ENCODE assay signal across 8 cellular contexts in the genomic region with DNA sequence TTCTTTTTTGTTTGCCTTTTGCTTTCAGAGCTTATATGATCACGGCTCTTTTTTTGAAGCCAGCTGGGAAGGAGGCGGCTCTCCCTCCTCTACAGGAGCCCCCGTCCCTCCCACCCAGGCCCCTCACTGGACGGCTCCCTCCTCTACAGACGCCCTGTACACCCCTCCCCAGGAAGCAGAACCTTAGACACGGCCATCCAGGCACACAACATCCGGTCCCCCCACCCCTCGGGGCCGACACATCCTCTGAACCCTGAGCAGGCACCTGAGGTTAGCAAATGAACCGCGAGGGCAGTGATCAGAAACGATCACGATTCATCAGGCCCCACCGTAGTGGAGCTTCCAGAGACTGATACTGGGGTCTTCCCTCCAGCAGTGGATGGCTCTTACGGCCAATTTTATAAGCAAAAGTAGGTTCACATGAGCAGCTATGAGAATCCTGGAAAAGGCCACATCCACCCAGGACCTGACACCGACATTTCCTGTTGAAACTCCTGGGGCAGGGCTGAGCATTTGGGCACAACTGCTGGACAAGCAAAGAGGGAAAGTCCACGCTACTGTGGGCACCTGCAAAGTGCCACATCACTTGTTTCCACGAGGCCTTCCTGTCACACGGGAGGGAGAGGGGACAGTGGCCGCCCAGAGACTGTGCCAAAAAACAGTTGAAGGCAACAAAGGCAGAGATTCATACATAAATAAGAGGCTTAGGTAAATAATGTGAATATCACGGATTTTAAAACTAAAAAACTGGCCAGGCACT.
DNase-seq lines count a peak whose midpoint lies in the region; ATAC-seq and TF ChIP-seq lines count a peak whose summit lies in the region.

No MANE protein-coding gene starts in this region.

- H3K27ac ChIP-seq in CD4-positive, alpha-beta T cell (ENCODE audit: low read depth, low read length): peak overlapping the region; percentile 58
- H3K27ac ChIP-seq in angular gyrus (ENCODE audit: low read depth, low read length) (peak overlapping the region; percentile 59), esophagus squamous epithelium (peak overlapping the region in 2 of 4 donors; percentile 25 to 48)

- no peaks in the 10 kb centered on the region for H3K27me3 Mint-ChIP-seq in CD4-positive, alpha-beta T cell

- peaks cover 97% of the 10 kb centered on the region for H3K4me1 Mint-ChIP-seq in CD4-positive, alpha-beta T cell (ENCODE audit: low read depth)
- peaks cover 98% of the 10 kb centered on the region for H3K4me1 Mint-ChIP-seq in stimulated activated effector memory CD8-positive, alpha-beta T cell treated with anti-CD3 and anti-CD28 coated beads, Interleukin-12 subunit alpha, Interleukin-12 subunit beta, amount 100 ng/mL, for 72 hours

- peak overlapping the region; percentile 96 for H3K27ac Mint-ChIP-seq in CD4-positive, alpha-beta T cell
- H3K27ac Mint-ChIP-seq in stimulated activated effector memory CD8-positive, alpha-beta T cell treated with anti-CD3 and anti-CD28 coated beads, Interleukin-12 subunit alpha, Interleukin-12 subunit beta, amount 100 ng/mL, for 72 hours: peak overlapping the region; percentile 99

- no peak for TF ChIP-seq POLR2A in esophagus squamous epithelium (IDR thresholded peaks at IDR 0.05)

- no peaks in the 10 kb centered on the region for H3K27me3 ChIP-seq in CD4-positive, alpha-beta T cell (ENCODE audit: control insufficient read depth, insufficient read depth, low read length)
- H3K27me3 ChIP-seq in esophagus squamous epithelium: no peaks in the 10 kb centered on the region

- CTCF ChIA-PET in CD4-positive, alpha-beta T cell (lab: Charles Lee): interaction anchor here (1.9 to 3.1 kb wide), 4 partner anchors 9 to 129 kb away, joined by 7 to 17 read pairs (median 13); no protein-coding TSS in a partner anchor

- 57% methylated on average over 10 to 13 of the region's 21 CpGs for WGBS in esophagus squamous epithelium, 2 donors

- H3K4me1 ChIP-seq in esophagus squamous epithelium: peaks cover 0 to 32% (median 0%) of the 10 kb centered on the region in 3 donors

- no peaks in the 10 kb centered on the region for H3K9me3 Mint-ChIP-seq in CD4-positive, alpha-beta T cell
- H3K9me3 Mint-ChIP-seq in stimulated activated effector memory CD8-positive, alpha-beta T cell treated with anti-CD3 and anti-CD28 coated beads, Interleukin-12 subunit alpha, Interleukin-12 subunit beta, amount 100 ng/mL, for 72 hours: peaks cover 2% of the 10 kb centered on the region

- POLR2A ChIA-PET in CD4-positive, alpha-beta T cell (lab: Charles Lee): interaction anchor here (0.9 to 2.6 kb wide), 10 partner anchors 10 to 123 kb away, joined by 3 to 12 read pairs (median 4); no protein-coding TSS in a partner anchor

- DNase-seq in CD4-positive, alpha-beta T cell: peak; percentile 51 to 77 (median 70)
- peak; percentile 45 to 83 (median 57) for DNase-seq in T-helper 1 cell
- peak; percentile 50 to 83 for DNase-seq in stimulated activated effector memory CD8-positive, alpha-beta T cell treated with anti-CD3 and anti-CD28 coated beads, Interleukin-12 subunit alpha, Interleukin-12 subunit beta, amount 100 ng/mL, for 72 hours (ENCODE audit: low spot score in 2 of 2)
- no peak for DNase-seq in esophagus squamous epithelium (lab: John Stamatoyannopoulos, UW)
- DNase-seq in NCI-H2171 treated with DMSO at 0.1 percent for 48 hours (lab: John Stamatoyannopoulos, UW): no peak
- DNase-seq in kidney tubule cell (ENCODE audit: low spot score): no peak

- H3K36me3 ChIP-seq in esophagus squamous epithelium: peaks cover 0 to 46% (median 0%) of the 10 kb centered on the region in 3 donors

- intact Hi-C loops in CD4-positive, alpha-beta T cell (cut with DNase I, micrococcal nuclease): loop anchor here in 1 of 2 experiments (1.0 kb wide), 1 partner anchor 10 kb away; no protein-coding TSS in a partner anchor
- intact Hi-C loops in esophagus squamous epithelium (cut with DNase I): no loop called here

- no peaks in the 10 kb centered on the region for H3K9me3 ChIP-seq in CD4-positive, alpha-beta T cell (ENCODE audit: control insufficient read depth, low read length)
- no peaks in the 10 kb centered on the region for H3K9me3 ChIP-seq in esophagus squamous epithelium

- no peak for TF ChIP-seq CTCF in CD4-positive, alpha-beta T cell (IDR thresholded peaks at IDR 0.05)
- TF ChIP-seq CTCF in esophagus squamous epithelium (IDR thresholded peaks at IDR 0.05): no peak

- H3K36me3 Mint-ChIP-seq in CD4-positive, alpha-beta T cell (ENCODE audit: low read depth): peaks cover 78% of the 10 kb centered on the region
- H3K36me3 Mint-ChIP-seq in stimulated activated effector memory CD8-positive, alpha-beta T cell treated with anti-CD3 and anti-CD28 coated beads, Interleukin-12 subunit alpha, Interleukin-12 subunit beta, amount 100 ng/mL, for 72 hours: peaks cover 99% of the 10 kb centered on the region

- peak; percentile 66 for ATAC-seq in CD4-positive, alpha-beta T cell (ENCODE audit: poor library complexity)
- ATAC-seq in GM21825 (IDR thresholded peaks at IDR 0.05; ENCODE audit: unreplicated experiment): peak; percentile 65
- ATAC-seq in stimulated activated effector memory CD8-positive, alpha-beta T cell treated with anti-CD3 and anti-CD28 coated beads, Interleukin-12 subunit alpha, Interleukin-12 subunit beta, amount 100 ng/mL, for 72 hours: peak; percentile 66

- peak overlapping the region; percentile 89 for H3K4me3 Mint-ChIP-seq in CD4-positive, alpha-beta T cell
- peak overlapping the region; percentile 71 for H3K4me3 Mint-ChIP-seq in stimulated activated effector memory CD8-positive, alpha-beta T cell treated with anti-CD3 and anti-CD28 coated beads, Interleukin-12 subunit alpha, Interleukin-12 subunit beta, amount 100 ng/mL, for 72 hours

- peak overlapping the region in 1 of 4 donors; percentile 30 for H3K4me3 ChIP-seq in esophagus squamous epithelium

Comparison
In these comparisons a context has a peak if more than half of its experiments do, and no peak if none do; other contexts are left out.
1. DNase-seq: peak in CD4-positive, alpha-beta T cell (10 of 10), T-helper 1 cell (5 of 5) and stimulated activated effector memory CD8-positive, alpha-beta T cell treated with anti-CD3 and anti-CD28 coated beads, Interleukin-12 subunit alpha, Interleukin-12 subunit beta, amount 100 ng/mL, for 72 hours (2 of 2); none in esophagus squamous epithelium (single experiment), NCI-H2171 treated with DMSO at 0.1 percent for 48 hours (single experiment) and kidney tubule cell (single experiment).
2. Peak in every context shown above with its lines, with median percentiles within 50 percentile points of each other: ATAC-seq.